In the genomic region with DNA sequence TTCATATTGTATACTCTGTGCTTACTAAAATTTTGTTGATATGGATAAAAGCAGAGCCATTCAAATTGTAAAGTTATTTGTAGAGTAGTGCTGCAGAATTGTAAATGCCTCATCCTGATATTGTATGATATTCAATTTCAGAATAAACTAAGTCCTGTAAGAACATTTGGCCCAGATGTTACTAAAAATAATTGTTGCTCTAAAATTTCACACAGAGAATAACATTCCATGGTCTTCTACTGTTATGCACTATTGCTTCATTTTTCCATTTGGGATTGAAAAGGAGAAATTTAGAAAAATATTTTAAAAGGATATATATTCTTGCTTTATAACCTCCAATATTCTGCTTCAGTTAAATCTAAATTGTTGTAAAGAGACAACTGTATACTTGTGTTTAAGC, we compare ENCODE assay signal across 28 cellular contexts.
"Had no signal": no experiment of that assay in that cellular context is flagged by ENCODE, and none has a peak within 500 bp of the region (broad histone marks: within the 10 kb centered on the region; RNA-seq: fewer than 3 reads in every experiment).

No MANE protein-coding gene starts in this region.

- DNase-seq: naive thymus-derived CD8-positive, alpha-beta T cell; nephron progenitor cell; nucleus accumbens; ovary; posterior cingulate gyrus; psoas muscle; right cardiac atrium; right lobe of liver; spleen; stimulated activated CD4-positive, alpha-beta T cell treated with anti-CD3 and anti-CD28 coated beads, Interleukin-12 subunit alpha, Interleukin-12 subunit beta, amount 100 ng/mL, for 4 hours; stimulated activated CD4-positive, alpha-beta T cell treated with anti-CD3 and anti-CD28 coated beads, Interleukin-1b, Interleukin-23, amount 100 ng/mL, for 48 hours; stimulated activated CD4-positive, alpha-beta T cell treated with anti-CD3 and anti-CD28 coated beads, Interleukin-4, amount 100 ng/mL, for 1 hour; stimulated activated CD4-positive, alpha-beta T cell treated with anti-CD3 and anti-CD28 coated beads, Interleukin-4, amount 100 ng/mL, for 4 hours; stimulated activated CD8-positive, alpha-beta memory T cell treated with anti-CD3 and anti-CD28 coated beads, Interleukin-4, amount 100 ng/mL, for 48 hours; stimulated activated naive CD4-positive, alpha-beta T cell; stimulated activated naive CD8-positive, alpha-beta T cell treated with anti-CD3 and anti-CD28 coated beads, Interleukin-15, amount 100 ng/mL, for 72 hours; stimulated activated naive CD8-positive, alpha-beta T cell treated with anti-CD3 and anti-CD28 coated beads, Interleukin-15, Interleukin-2, amounts not matched to agents 100 U/mL and 50 U/mL, for 24 hours; substantia nigra; testis; tibial artery; transverse colon; upper lobe of right lung; uterus had no signal

- H3K27me3 Mint-ChIP-seq: natural killer cell treated with Interleukin-12 subunit alpha and Interleukin-12 subunit beta and Interleukin-15 and Interleukin-18, amount 100 ng/mL, for 72 hours; progenitor cell of endocrine pancreas; stimulated activated memory B cell treated with anti-CD40 and anti-IgM and Interleukin-4, amounts not matched to agents 10 μg/mL and 1 μg/mL and 100 μg/mL, for 72 hours; type B pancreatic cell had no signal

- H3K4me3 Mint-ChIP-seq: naive thymus-derived CD8-positive, alpha-beta T cell; natural killer cell treated with Interleukin-12 subunit alpha and Interleukin-12 subunit beta and Interleukin-15 and Interleukin-18, amount 100 ng/mL, for 72 hours; nephron progenitor cell; neural crest cell; stimulated activated memory B cell treated with anti-CD40 and anti-IgM and Interleukin-4, amounts not matched to agents 10 μg/mL and 1 μg/mL and 100 μg/mL, for 72 hours; stimulated activated naive CD8-positive, alpha-beta T cell treated with anti-CD3 and anti-CD28 coated beads, Interleukin-15, amount 100 ng/mL, for 72 hours; type B pancreatic cell had no signal

- H3K27ac Mint-ChIP-seq: naive thymus-derived CD8-positive, alpha-beta T cell; natural killer cell treated with Interleukin-12 subunit alpha and Interleukin-12 subunit beta and Interleukin-15 and Interleukin-18, amount 100 ng/mL, for 72 hours; nephron progenitor cell; progenitor cell of endocrine pancreas; stimulated activated memory B cell treated with anti-CD40 and anti-IgM and Interleukin-4, amounts not matched to agents 10 μg/mL and 1 μg/mL and 100 μg/mL, for 72 hours; stimulated activated naive CD8-positive, alpha-beta T cell treated with anti-CD3 and anti-CD28 coated beads, Interleukin-15, amount 100 ng/mL, for 72 hours; type B pancreatic cell had no signal

- H3K36me3 Mint-ChIP-seq: naive thymus-derived CD8-positive, alpha-beta T cell; natural killer cell treated with Interleukin-12 subunit alpha and Interleukin-12 subunit beta and Interleukin-15 and Interleukin-18, amount 100 ng/mL, for 72 hours; stimulated activated memory B cell treated with anti-CD40 and anti-IgM and Interleukin-4, amounts not matched to agents 10 μg/mL and 1 μg/mL and 100 μg/mL, for 72 hours had no signal

- H3K4me1 Mint-ChIP-seq: naive thymus-derived CD8-positive, alpha-beta T cell; nephron progenitor cell; neural crest cell; stimulated activated memory B cell treated with anti-CD40 and anti-IgM and Interleukin-4, amounts not matched to agents 10 μg/mL and 1 μg/mL and 100 μg/mL, for 72 hours; stimulated activated naive CD8-positive, alpha-beta T cell treated with anti-CD3 and anti-CD28 coated beads, Interleukin-15, amount 100 ng/mL, for 72 hours had no signal
